9 cellular contexts compared by ENCODE assay signal in the genomic region with DNA sequence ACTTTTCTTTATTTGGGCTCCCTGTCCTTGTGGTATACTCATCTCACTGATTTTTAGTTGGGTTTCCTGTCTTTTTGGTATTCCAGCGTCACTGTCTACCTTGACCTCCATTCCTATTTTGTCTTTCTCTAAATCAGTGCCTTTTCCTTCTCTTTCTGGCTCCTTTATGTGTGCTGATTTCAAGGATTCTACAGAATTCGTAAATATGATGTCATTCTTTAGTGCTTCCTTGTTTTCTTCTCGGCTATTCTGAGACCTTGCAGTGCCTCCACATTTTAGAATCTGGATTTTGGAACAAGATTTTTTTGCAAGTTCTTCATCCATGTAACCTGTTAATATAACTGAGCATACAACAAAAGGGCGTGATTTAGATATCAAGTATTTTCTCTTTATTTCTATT.
"Had no signal": no experiment of that assay in that cellular context is flagged by ENCODE, and none has a peak within 500 bp of the region (broad histone marks: within the 10 kb centered on the region; RNA-seq: fewer than 3 reads in every experiment).

No MANE protein-coding gene starts in this region.

- ATAC-seq: GM23338 had no signal

- H2AFZ ChIP-seq: GM23338 had no signal

- H3K9ac ChIP-seq: KMS-11 had no signal

- H3K4me3 ChIP-seq: GM23338 had no signal

- DNase-seq: H9, HCEC 1CT, HFFc6, KBM-7 had no signal

- H3K27ac ChIP-seq: KMS-11 had no signal

- H3K4me2 ChIP-seq: GM23338, KMS-11 had no signal

- FAIRE-seq: H1, H54, HTR-8/SVneo had no signal
